17 cellular contexts compared by ENCODE assay signal in genomic region chr10:99766282-99766681, GRCh38. TPM values are rescaled to one million over a fixed set of nuclear protein-coding genes. Genes with fewer than 3 reads are reported as not detected.
DNase-seq lines count a peak whose midpoint lies in the region; ATAC-seq, FAIRE-seq and TF ChIP-seq lines count a peak whose summit lies in the region.
"Had no signal": no experiment of that assay in that cellular context is flagged by ENCODE, and none has a peak within 500 bp of the region (broad histone marks: within the 10 kb centered on the region; RNA-seq: fewer than 3 reads in every experiment).

No MANE protein-coding gene starts in this region.

- BruUV-seq in Calu3 (replicated peaks; lab: Mats Ljungman, UMichigan), result no TSS peak

- no peak overlapping the region for H3K27ac Mint-ChIP-seq in activated T-cell treated with anti-CD3 and anti-CD28 coated beads, Interleukin-2, amount 50 U/mL, for 72 hours
- H3K27ac Mint-ChIP-seq in activated T-cell treated with anti-CD3 and anti-CD28 coated beads, Interleukin-2, amount 50 U/mL, for 24 hours, result no peak overlapping the region
- H3K27ac Mint-ChIP-seq in Calu3 (ENCODE audit: unreplicated experiment), result no peak overlapping the region
- H3K27ac Mint-ChIP-seq: activated T-helper 2 cell treated with anti-CD3 and anti-CD28 coated beads, Interferon-gamma antibody, Interleukin-2, Interleukin-4, amounts not matched to agents 10 μg/mL and 5 μg/mL and 100 μg/mL, durations not matched to agents 14 hours and 24 hours and 36 hours; endodermal cell; nephron progenitor cell had no signal

- H3K9me3 Mint-ChIP-seq in activated T-cell treated with anti-CD3 and anti-CD28 coated beads, Interleukin-2, amount 50 U/mL, for 72 hours, result peaks cover 0 to 5% of the 10 kb centered on the region in 2 donors
- peaks cover 12% of the 10 kb centered on the region for H3K9me3 Mint-ChIP-seq in activated T-cell treated with anti-CD3 and anti-CD28 coated beads, Interleukin-2, amount 50 U/mL, for 24 hours
- no peaks in the 10 kb centered on the region for H3K9me3 Mint-ChIP-seq in Calu3 (ENCODE audit: low read depth, unreplicated experiment)
- H3K9me3 Mint-ChIP-seq: activated T-helper 2 cell treated with anti-CD3 and anti-CD28 coated beads, Interferon-gamma antibody, Interleukin-2, Interleukin-4, amounts not matched to agents 10 μg/mL and 5 μg/mL and 100 μg/mL, durations not matched to agents 14 hours and 24 hours and 36 hours; endodermal cell had no signal

- no peak for TF ChIP-seq CTCF in Calu3 (IDR thresholded peaks at IDR 0.05; ENCODE audit: unreplicated experiment)

- peak; percentile 37 to 71 for ATAC-seq in activated T-cell treated with anti-CD3 and anti-CD28 coated beads, Interleukin-2, amount 50 U/mL, for 72 hours (replicated peaks in 1 of 2)
- ATAC-seq in GM21717 (IDR thresholded peaks at IDR 0.05; ENCODE audit: unreplicated experiment) (peak; percentile 80), HG03439 (IDR thresholded peaks at IDR 0.05; ENCODE audit: unreplicated experiment) (peak; percentile 85)
- ATAC-seq: left colon had no signal

- peak; percentile 32 for FAIRE-seq in urothelium cell line (lab: Jason Lieb, UNC)

- DNase-seq in activated T-cell treated with anti-CD3 and anti-CD28 coated beads, Interleukin-2, amount 50 U/mL, for 72 hours, result peak in 1 of 2 donors; percentile 6
- DNase-seq in activated T-cell treated with anti-CD3 and anti-CD28 coated beads, Interleukin-2, amount 50 U/mL, for 24 hours, result no peak
- DNase-seq in urothelium cell line (ENCODE audit: low spot score) (no peak), NCI-H1092 treated with DMSO at 0.1 percent for 48 hours (lab: John Stamatoyannopoulos, UW) (no peak), Calu3 (no peak), HUDEP-2 (lab: John Stamatoyannopoulos, UW; ENCODE audit: unreplicated experiment in 76 of 76) (no peak)
- DNase-seq: activated CD4-positive, CD25-positive, alpha-beta regulatory T cell; endodermal cell; glutamatergic neuron; left colon; NCI-H146; NCI-H748 treated with DMSO at 0.1 percent for 48 hours; nephron progenitor cell had no signal

- intact Hi-C loops in Calu3 (cut with micrococcal nuclease; ENCODE audit: unreplicated experiment), result no loop called here

- H3K36me3 Mint-ChIP-seq in activated T-cell treated with anti-CD3 and anti-CD28 coated beads, Interleukin-2, amount 50 U/mL, for 72 hours (ENCODE audit: insufficient read depth in 2 of 2), result peaks cover 3 to 17% of the 10 kb centered on the region in 2 donors
- H3K36me3 Mint-ChIP-seq in activated T-cell treated with anti-CD3 and anti-CD28 coated beads, Interleukin-2, amount 50 U/mL, for 24 hours (ENCODE audit: low read depth), result peaks cover 30% of the 10 kb centered on the region
- H3K36me3 Mint-ChIP-seq in Calu3 (ENCODE audit: insufficient read depth, unreplicated experiment), result no peaks in the 10 kb centered on the region

- CTCF ChIA-PET in Calu3 (lab: Charles Lee), result no interaction called here

- H3K4me1 Mint-ChIP-seq in activated T-cell treated with anti-CD3 and anti-CD28 coated beads, Interleukin-2, amount 50 U/mL, for 72 hours (ENCODE audit: low read depth), result no peaks in the 10 kb centered on the region
- peaks cover 6% of the 10 kb centered on the region for H3K4me1 Mint-ChIP-seq in activated T-cell treated with anti-CD3 and anti-CD28 coated beads, Interleukin-2, amount 50 U/mL, for 24 hours (ENCODE audit: low read depth)
- H3K4me1 Mint-ChIP-seq in Calu3 (ENCODE audit: low read depth, unreplicated experiment), result no peaks in the 10 kb centered on the region
- H3K4me1 Mint-ChIP-seq: nephron progenitor cell had no signal

- H3K4me3 Mint-ChIP-seq in activated T-cell treated with anti-CD3 and anti-CD28 coated beads, Interleukin-2, amount 50 U/mL, for 72 hours, result no peak overlapping the region
- no peak overlapping the region for H3K4me3 Mint-ChIP-seq in activated T-cell treated with anti-CD3 and anti-CD28 coated beads, Interleukin-2, amount 50 U/mL, for 24 hours
- H3K4me3 Mint-ChIP-seq in Calu3 (ENCODE audit: low read depth, unreplicated experiment), result no peak overlapping the region
- H3K4me3 Mint-ChIP-seq: brain, endodermal cell, nephron progenitor cell had no signal

- no peaks in the 10 kb centered on the region for H3K27me3 Mint-ChIP-seq in activated T-cell treated with anti-CD3 and anti-CD28 coated beads, Interleukin-2, amount 50 U/mL, for 72 hours (ENCODE audit: low read depth)
- H3K27me3 Mint-ChIP-seq in activated T-cell treated with anti-CD3 and anti-CD28 coated beads, Interleukin-2, amount 50 U/mL, for 24 hours, result no peaks in the 10 kb centered on the region
- no peaks in the 10 kb centered on the region for H3K27me3 Mint-ChIP-seq in Calu3 (ENCODE audit: unreplicated experiment)
- H3K27me3 Mint-ChIP-seq: brain had no signal

RNA-seq across cellular contexts. Expression of gene ABCC2, which starts 16.2 kb away (rescaled TPM):
- 1 to 10 TPM; 1.3 to 1.5 TPM for total RNA-seq in activated T-cell treated with anti-CD3 and anti-CD28 coated beads, Interleukin-2, amount 50 U/mL, for 72 hours
- total RNA-seq in Calu3 (2022), result 1.2 and 1.8 TPM in 2 replicates

RNA-seq across cellular contexts. Expression of gene CUTC, which starts 34.2 kb away (rescaled TPM):
- 10 to 100 TPM; 23.8 to 29.4 TPM for total RNA-seq in activated T-cell treated with anti-CD3 and anti-CD28 coated beads, Interleukin-2, amount 50 U/mL, for 72 hours
- 9.3 and 9.6 TPM in 2 replicates for total RNA-seq in Calu3 (2022)

RNA-seq across cellular contexts. Expression of gene COX15, which starts 34.4 kb away (rescaled TPM):
- total RNA-seq in activated T-cell treated with anti-CD3 and anti-CD28 coated beads, Interleukin-2, amount 50 U/mL, for 72 hours, result 10 to 100 TPM; 33.4 to 38.2 TPM
- 35.3 and 41.0 TPM in 2 replicates for total RNA-seq in Calu3 (2022)
